Comparison of ENCODE assay signal across 14 cellular contexts in genomic region chr3:73609655-73610054, GRCh38. TPM values are rescaled to one million over a fixed set of nuclear protein-coding genes. Genes with fewer than 3 reads are reported as not detected.
"Had no signal": no experiment of that assay in that cellular context is flagged by ENCODE, and none has a peak within 500 bp of the region (broad histone marks: within the 10 kb centered on the region; RNA-seq: fewer than 3 reads in every experiment).

No MANE protein-coding gene starts in this region.

- DNase-seq: activated CD4-positive, alpha-beta T cell treated with anti-CD3 and anti-CD28 coated beads for 1 hour; activated CD4-positive, alpha-beta T cell treated with anti-CD3 and anti-CD28 coated beads, Interleukin-2, amount 50 U/mL, for 48 hours; activated naive CD4-positive, alpha-beta T cell treated with anti-CD3 and anti-CD28 coated beads for 36 hours; activated naive CD8-positive, alpha-beta T cell treated with anti-CD3 and anti-CD28 coated beads, Interleukin-2, amount 50 U/mL, for 24 hours; central memory CD4-positive, alpha-beta T cell; colonic mucosa; T1000; upper lobe of left lung had no signal

- H3K27ac Mint-ChIP-seq: activated naive CD4-positive, alpha-beta T cell treated with anti-CD3 and anti-CD28 coated beads for 36 hours; activated naive CD8-positive, alpha-beta T cell treated with anti-CD3 and anti-CD28 coated beads, Interleukin-2, amount 50 U/mL, for 24 hours; activated T-helper 2 cell treated with anti-CD3 and anti-CD28 coated beads, Interferon-gamma antibody, Interleukin-2, Interleukin-4, amounts not matched to agents 10 μg/mL and 5 μg/mL and 100 μg/mL, durations not matched to agents 14 hours and 24 hours and 36 hours; stimulated activated naive CD8-positive, alpha-beta T cell treated with anti-CD3 and anti-CD28 coated beads, Interleukin-15, Interleukin-2, amounts not matched to agents 100 ng/mL and 50 ng/mL, for 24 hours had no signal

- H3K4me3 Mint-ChIP-seq: activated naive CD4-positive, alpha-beta T cell treated with anti-CD3 and anti-CD28 coated beads for 36 hours; activated naive CD8-positive, alpha-beta T cell treated with anti-CD3 and anti-CD28 coated beads, Interleukin-2, amount 50 U/mL, for 24 hours; stimulated activated naive CD8-positive, alpha-beta T cell treated with anti-CD3 and anti-CD28 coated beads, Interleukin-15, Interleukin-2, amounts not matched to agents 100 ng/mL and 50 ng/mL, for 24 hours had no signal

- H3K9ac ChIP-seq: parathyroid adenoma had no signal

- H3K27me3 ChIP-seq: colonic mucosa, suprapubic skin, upper lobe of left lung had no signal

- H3K27me3 Mint-ChIP-seq: activated naive CD8-positive, alpha-beta T cell treated with anti-CD3 and anti-CD28 coated beads, Interleukin-2, amount 50 U/mL, for 24 hours; stimulated activated naive CD8-positive, alpha-beta T cell treated with anti-CD3 and anti-CD28 coated beads, Interleukin-15, Interleukin-2, amounts not matched to agents 100 ng/mL and 50 ng/mL, for 24 hours had no signal

- H3K4me3 ChIP-seq: colonic mucosa, suprapubic skin, upper lobe of left lung had no signal

- H3K4me1 ChIP-seq: colonic mucosa, parathyroid adenoma, upper lobe of left lung had no signal

- H3K27ac ChIP-seq: colonic mucosa, parathyroid adenoma, suprapubic skin, upper lobe of left lung, VCaP had no signal

- ATAC-seq: activated naive CD8-positive, alpha-beta T cell treated with anti-CD3 and anti-CD28 coated beads, Interleukin-2, amount 50 U/mL, for 24 hours had no signal

- H3K9me3 Mint-ChIP-seq: activated naive CD4-positive, alpha-beta T cell treated with anti-CD3 and anti-CD28 coated beads for 36 hours; activated naive CD8-positive, alpha-beta T cell treated with anti-CD3 and anti-CD28 coated beads, Interleukin-2, amount 50 U/mL, for 24 hours; activated T-helper 2 cell treated with anti-CD3 and anti-CD28 coated beads, Interferon-gamma antibody, Interleukin-2, Interleukin-4, amounts not matched to agents 10 μg/mL and 5 μg/mL and 100 μg/mL, durations not matched to agents 14 hours and 24 hours and 36 hours had no signal

- H3K9me3 ChIP-seq: colonic mucosa, suprapubic skin, upper lobe of left lung had no signal

- H3K4me1 Mint-ChIP-seq: activated naive CD8-positive, alpha-beta T cell treated with anti-CD3 and anti-CD28 coated beads, Interleukin-2, amount 50 U/mL, for 24 hours had no signal

- H3K36me3 ChIP-seq: colonic mucosa, suprapubic skin, upper lobe of left lung had no signal

RNA-seq across cellular contexts. Expression of gene PDZRN3, which starts 15.1 kb away (rescaled TPM):
- total RNA-seq: activated naive CD4-positive, alpha-beta T cell treated with anti-CD3 and anti-CD28 coated beads for 36 hours; activated T-helper 2 cell treated with anti-CD3 and anti-CD28 coated beads, Interferon-gamma antibody, Interleukin-2, Interleukin-4, amounts not matched to agents 10 μg/mL and 5 μg/mL and 100 μg/mL, durations not matched to agents 14 hours and 24 hours and 36 hours had no signal
- polyA plus RNA-seq: keratinocyte had no signal
